Comparison of ENCODE assay signal across 35 cellular contexts in genomic region chr6:24432611-24433010, GRCh38.
"Had no signal": no experiment of that assay in that cellular context is flagged by ENCODE, and none has a peak within 500 bp of the region (broad histone marks: within the 10 kb centered on the region; RNA-seq: fewer than 3 reads in every experiment).

No MANE protein-coding gene starts in this region.

- H3K4me3 Mint-ChIP-seq: activated B cell treated with CpG ODN at 0.5 μM for 24 hours; activated CD4-positive, alpha-beta memory T cell treated with anti-CD3 and anti-CD28 coated beads for 36 hours; activated CD4-positive, alpha-beta T cell treated with anti-CD3 and anti-CD28 coated beads, Interleukin-2, amount 10 ng/mL, durations not matched to agents 24 days and 14 days; activated CD8-positive, alpha-beta T cell treated with anti-CD3 and anti-CD28 coated beads for 36 hours; activated naive CD4-positive, alpha-beta T cell treated with anti-CD3 and anti-CD28 coated beads for 36 hours; activated naive CD8-positive, alpha-beta T cell treated with anti-CD3 and anti-CD28 coated beads for 36 hours; activated T-cell treated with anti-CD3 and anti-CD28 coated beads, Interleukin-2, amount 50 U/mL, for 4 hours; activated T-cell treated with anti-CD3 and anti-CD28 coated beads, Interleukin-2, amount 50 U/mL, for 72 hours; activated T-helper 1 cell treated with anti-CD3 and anti-CD28 coated beads, Interleukin-12 subunit alpha, Interleukin-12 subunit beta, Interleukin-2, Interleukin-4 antibody, amounts not matched to agents 30 ng/mL and 10 ng/mL and 1 ng/mL, durations not matched to agents 14 hours and 24 hours and 36 hours; activated T-helper 17 cell treated with anti-CD3 and anti-CD28 coated beads, Interleukin-2, amount 50 U/mL, for 72 hours; T-helper 1 cell treated with Interleukin-12 subunit alpha and Interleukin-12 subunit beta and Interleukin-4 antibody, amounts not matched to agents 30 μg/mL and 1 μg/mL, for 36 hours; T-helper 2 cell treated with Interferon-gamma antibody and Interleukin-4, amounts not matched to agents 5 μg/mL and 100 μg/mL, for 36 hours had no signal

- H3K36me3 ChIP-seq: adrenal gland, brain microvascular endothelial cell, breast epithelium had no signal

- H3K4me1 ChIP-seq: adrenal gland, body of pancreas, breast epithelium had no signal

- H3K27me3 Mint-ChIP-seq: activated B cell treated with CpG ODN at 0.5 μM for 24 hours; activated CD4-positive, alpha-beta memory T cell treated with anti-CD3 and anti-CD28 coated beads for 36 hours; activated CD4-positive, alpha-beta T cell treated with anti-CD3 and anti-CD28 coated beads, Interleukin-2, amount 10 ng/mL, durations not matched to agents 24 days and 14 days; activated CD8-positive, alpha-beta T cell treated with anti-CD3 and anti-CD28 coated beads for 36 hours; activated naive CD8-positive, alpha-beta T cell treated with anti-CD3 and anti-CD28 coated beads for 36 hours; activated T-helper 17 cell treated with anti-CD3 and anti-CD28 coated beads, Interleukin-2, amount 50 U/mL, for 72 hours had no signal

- ATAC-seq: activated CD8-positive, alpha-beta T cell treated with anti-CD3 and anti-CD28 coated beads for 36 hours; activated naive CD4-positive, alpha-beta T cell treated with anti-CD3 and anti-CD28 coated beads, Interleukin-2, amount 50 U/mL, for 72 hours; activated T-cell treated with anti-CD3 and anti-CD28 coated beads, Interleukin-2, amount 50 U/mL, for 4 hours; activated T-cell treated with anti-CD3 and anti-CD28 coated beads, Interleukin-2, amount 50 U/mL, for 72 hours; activated T-helper 17 cell treated with anti-CD3 and anti-CD28 coated beads, Interleukin-2, amount 50 U/mL, for 72 hours; body of pancreas had no signal

- H3K9me3 ChIP-seq: adrenal gland, body of pancreas, breast epithelium had no signal

- H3K9me3 Mint-ChIP-seq: activated B cell treated with CpG ODN at 0.5 μM for 24 hours; activated CD4-positive, alpha-beta memory T cell treated with anti-CD3 and anti-CD28 coated beads for 36 hours; activated CD4-positive, alpha-beta T cell treated with anti-CD3 and anti-CD28 coated beads, Interleukin-2, amount 10 ng/mL, durations not matched to agents 24 days and 14 days; activated CD8-positive, alpha-beta T cell treated with anti-CD3 and anti-CD28 coated beads for 36 hours; activated naive CD4-positive, alpha-beta T cell treated with anti-CD3 and anti-CD28 coated beads for 36 hours; activated naive CD4-positive, alpha-beta T cell treated with anti-CD3 and anti-CD28 coated beads, Interleukin-2, amount 50 U/mL, for 72 hours; activated naive CD8-positive, alpha-beta T cell treated with anti-CD3 and anti-CD28 coated beads for 36 hours; activated T-cell treated with anti-CD3 and anti-CD28 coated beads, Interleukin-2, amount 50 U/mL, for 4 hours; activated T-cell treated with anti-CD3 and anti-CD28 coated beads, Interleukin-2, amount 50 U/mL, for 72 hours; activated T-helper 1 cell treated with anti-CD3 and anti-CD28 coated beads, Interleukin-12 subunit alpha, Interleukin-12 subunit beta, Interleukin-2, Interleukin-4 antibody, amounts not matched to agents 30 ng/mL and 10 ng/mL and 1 ng/mL, durations not matched to agents 14 hours and 24 hours and 36 hours; activated T-helper 17 cell treated with anti-CD3 and anti-CD28 coated beads, Interleukin-2, amount 50 U/mL, for 72 hours; T-helper 1 cell treated with Interleukin-12 subunit alpha and Interleukin-12 subunit beta and Interleukin-4 antibody, amounts not matched to agents 30 μg/mL and 1 μg/mL, for 36 hours; T-helper 2 cell treated with Interferon-gamma antibody and Interleukin-4, amounts not matched to agents 5 μg/mL and 100 μg/mL, for 36 hours had no signal

- DNase-seq: activated B cell treated with CpG ODN at 0.5 μM for 24 hours; activated CD4-positive, alpha-beta memory T cell treated with anti-CD3 and anti-CD28 coated beads for 36 hours; activated CD4-positive, alpha-beta T cell treated with anti-CD3 and anti-CD28 coated beads for 4 hours; activated CD4-positive, alpha-beta T cell treated with anti-CD3 and anti-CD28 coated beads, Interleukin-2, amount 10 ng/mL, durations not matched to agents 24 days and 14 days; activated CD4-positive, alpha-beta T cell treated with anti-CD3 and anti-CD28 coated beads, Interleukin-2, amount 50 U/mL, for 1 hour; activated CD4-positive, alpha-beta T cell treated with anti-CD3 and anti-CD28 coated beads, Interleukin-2, amount 50 U/mL, for 4 hours; activated CD4-positive, CD25-positive, alpha-beta regulatory T cell treated with anti-CD3 and anti-CD28 coated beads, Interleukin-2, amount 50 U/mL, for 72 hours; activated CD8-positive, alpha-beta memory T cell treated with anti-CD3 and anti-CD28 coated beads, Interleukin-2, amount 50 U/mL, for 4 hours; activated CD8-positive, alpha-beta T cell treated with anti-CD3 and anti-CD28 coated beads for 36 hours; activated gamma-delta T cell treated with Interleukin-2 at 50 U/mL for 16 hours; activated naive CD4-positive, alpha-beta T cell; activated naive CD4-positive, alpha-beta T cell treated with anti-CD3 and anti-CD28 coated beads for 36 hours; activated naive CD4-positive, alpha-beta T cell treated with anti-CD3 and anti-CD28 coated beads, Interleukin-2, amount 50 U/mL, for 16 hours; activated naive CD8-positive, alpha-beta T cell treated with anti-CD3 and anti-CD28 coated beads for 36 hours; activated T-cell treated with anti-CD3 and anti-CD28 coated beads for 4 hours; activated T-cell treated with anti-CD3 and anti-CD28 coated beads, Interleukin-2, amount 50 U/mL, for 1 hour; activated T-cell treated with anti-CD3 and anti-CD28 coated beads, Interleukin-2, amount 50 U/mL, for 4 hours; activated T-cell treated with anti-CD3 and anti-CD28 coated beads, Interleukin-2, amount 50 U/mL, for 72 hours; adrenal gland; amniotic stem cell; aorta; body of pancreas; brain microvascular endothelial cell; central memory CD4-positive, alpha-beta T cell; SW 1271; T-helper 1 cell; T-helper 2 cell; T-helper 9 cell; WERI-Rb-1 had no signal

- H3K27ac Mint-ChIP-seq: activated B cell treated with CpG ODN at 0.5 μM for 24 hours; activated CD4-positive, alpha-beta memory T cell treated with anti-CD3 and anti-CD28 coated beads for 36 hours; activated CD4-positive, alpha-beta T cell treated with anti-CD3 and anti-CD28 coated beads, Interleukin-2, amount 10 ng/mL, durations not matched to agents 24 days and 14 days; activated CD8-positive, alpha-beta T cell treated with anti-CD3 and anti-CD28 coated beads for 36 hours; activated naive CD4-positive, alpha-beta T cell treated with anti-CD3 and anti-CD28 coated beads for 36 hours; activated naive CD4-positive, alpha-beta T cell treated with anti-CD3 and anti-CD28 coated beads, Interleukin-2, amount 50 U/mL, for 72 hours; activated naive CD8-positive, alpha-beta T cell treated with anti-CD3 and anti-CD28 coated beads for 36 hours; activated T-cell treated with anti-CD3 and anti-CD28 coated beads, Interleukin-2, amount 50 U/mL, for 72 hours; activated T-helper 1 cell treated with anti-CD3 and anti-CD28 coated beads, Interleukin-12 subunit alpha, Interleukin-12 subunit beta, Interleukin-2, Interleukin-4 antibody, amounts not matched to agents 30 ng/mL and 10 ng/mL and 1 ng/mL, durations not matched to agents 14 hours and 24 hours and 36 hours; activated T-helper 17 cell treated with anti-CD3 and anti-CD28 coated beads, Interleukin-2, amount 50 U/mL, for 72 hours; T-helper 1 cell treated with Interleukin-12 subunit alpha and Interleukin-12 subunit beta and Interleukin-4 antibody, amounts not matched to agents 30 μg/mL and 1 μg/mL, for 36 hours; T-helper 2 cell treated with Interferon-gamma antibody and Interleukin-4, amounts not matched to agents 5 μg/mL and 100 μg/mL, for 36 hours had no signal

- H3K36me3 Mint-ChIP-seq: activated CD4-positive, alpha-beta memory T cell treated with anti-CD3 and anti-CD28 coated beads for 36 hours; activated naive CD4-positive, alpha-beta T cell treated with anti-CD3 and anti-CD28 coated beads, Interleukin-2, amount 50 U/mL, for 72 hours had no signal

- H3K4me3 ChIP-seq: adrenal gland, body of pancreas, breast epithelium had no signal

- H3K4me1 Mint-ChIP-seq: activated B cell treated with CpG ODN at 0.5 μM for 24 hours; activated CD4-positive, alpha-beta T cell treated with anti-CD3 and anti-CD28 coated beads, Interleukin-2, amount 10 ng/mL, durations not matched to agents 24 days and 14 days; activated naive CD8-positive, alpha-beta T cell treated with anti-CD3 and anti-CD28 coated beads for 36 hours; activated T-helper 17 cell treated with anti-CD3 and anti-CD28 coated beads, Interleukin-2, amount 50 U/mL, for 72 hours had no signal

- H3K27ac ChIP-seq: adrenal gland, body of pancreas, brain microvascular endothelial cell, breast epithelium, WERI-Rb-1 had no signal

- H3K27me3 ChIP-seq: adrenal gland, body of pancreas, brain microvascular endothelial cell, breast epithelium had no signal
